Comparison of ENCODE assay signal across 8 cellular contexts in the genomic region with DNA sequence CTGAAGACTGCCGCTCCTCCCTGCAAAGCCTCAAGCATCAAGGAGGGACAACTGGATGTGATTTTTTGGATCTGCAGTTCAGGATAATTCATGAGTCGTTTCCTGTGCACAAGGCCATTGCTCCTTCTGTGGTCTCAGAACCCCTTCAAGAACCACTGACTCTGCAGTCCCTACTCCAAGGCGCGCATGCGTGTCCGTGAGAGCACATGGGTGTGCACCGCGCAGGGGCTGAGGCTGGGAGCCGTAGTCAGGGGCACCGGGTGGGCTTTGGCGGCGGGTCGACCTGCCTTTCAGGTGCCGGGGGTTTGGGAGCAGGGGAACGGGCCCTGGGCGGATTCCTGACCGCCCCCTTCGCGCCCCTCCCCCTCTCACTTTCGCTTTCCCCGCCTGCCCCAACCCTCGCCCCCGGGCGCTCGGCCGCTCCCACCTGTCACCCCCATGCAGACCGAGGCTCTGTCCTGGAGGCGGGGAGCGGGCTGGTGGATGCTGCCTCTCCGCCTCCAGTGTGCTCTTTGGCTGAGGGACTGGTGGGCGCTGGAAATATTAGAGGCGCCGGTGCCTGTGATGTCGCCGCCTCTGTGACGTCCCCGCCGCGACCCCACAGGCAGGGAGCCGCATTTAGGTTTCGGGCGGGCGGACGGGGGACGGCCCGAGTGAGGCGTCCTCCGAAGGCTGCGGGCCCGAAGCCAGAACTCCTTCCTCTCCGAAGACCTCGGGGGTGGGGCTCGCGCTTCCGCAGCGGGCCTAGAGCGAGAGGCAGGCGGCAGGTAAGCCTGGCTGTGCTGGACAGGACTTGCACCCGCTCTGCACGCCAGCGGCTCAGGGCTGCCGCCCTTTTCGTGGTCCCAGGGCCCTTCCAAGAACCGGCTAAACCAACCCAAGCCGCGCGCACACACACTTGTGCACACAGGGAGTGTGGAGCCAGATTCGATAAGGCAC. TPM values are rescaled to one million over a fixed set of nuclear protein-coding genes. Genes with fewer than 3 reads are reported as not detected.
A peak's percentile ranks its signal among the peaks of the same experiment; 100 is the strongest.
DNase-seq lines count a peak whose midpoint lies in the region; ATAC-seq lines count a peak whose summit lies in the region.

A gene with protein sequence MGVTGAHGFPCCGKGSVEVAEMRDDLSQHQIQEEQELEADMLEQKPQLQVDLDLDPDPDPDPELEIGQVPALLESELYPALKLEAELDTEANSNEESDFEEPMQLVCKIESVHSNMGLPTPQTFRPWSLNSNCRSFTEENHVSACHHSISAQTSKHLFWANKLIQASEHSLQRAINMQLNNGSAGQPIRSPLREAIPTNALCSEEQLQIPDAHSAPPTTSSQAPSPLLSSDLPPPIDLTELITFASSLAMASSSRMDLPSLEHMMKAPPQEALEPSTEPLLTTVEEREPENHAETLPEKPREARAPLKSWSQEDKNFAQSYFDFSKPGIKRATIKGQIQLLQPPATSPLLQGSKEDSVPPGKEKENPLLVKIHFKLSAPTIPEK (minus strand): TSS at position 518 of the 939 bp plus-strand sequence. CDS start 78 bp downstream, at position 440.

- no peaks in the 10 kb centered on the region for H3K27me3 Mint-ChIP-seq in activated CD4-positive, alpha-beta memory T cell treated with anti-CD3 and anti-CD28 coated beads, Interleukin-2, amount 10 ng/mL, durations not matched to agents 7 days and 5 days

- H3K27ac ChIP-seq in effector memory CD4-positive, alpha-beta T cell (ENCODE audit: insufficient read depth, low read length, poor library complexity, severe bottlenecking), result peak within 1 kb of the TSS; percentile 55

- ATAC-seq in HG02642 (IDR thresholded peaks at IDR 0.05; ENCODE audit: poor library complexity, unreplicated experiment), result peak; percentile 51

- H3K9me3 Mint-ChIP-seq in activated CD4-positive, alpha-beta memory T cell treated with anti-CD3 and anti-CD28 coated beads, Interleukin-2, amount 10 ng/mL, durations not matched to agents 7 days and 5 days, result no peaks in the 10 kb centered on the region

- peak within 1 kb of the TSS; percentile 70 for H3K4me3 Mint-ChIP-seq in activated CD4-positive, alpha-beta memory T cell treated with anti-CD3 and anti-CD28 coated beads, Interleukin-2, amount 10 ng/mL, durations not matched to agents 7 days and 5 days

- peaks cover 12% of the 10 kb centered on the region for H3K4me1 ChIP-seq in effector memory CD4-positive, alpha-beta T cell (ENCODE audit: control insufficient read depth, insufficient read depth, low read length, poor library complexity, severe bottlenecking)
- H3K4me1 ChIP-seq in mononuclear cell (ENCODE audit: insufficient read depth, low read length), result peaks cover 25% of the 10 kb centered on the region

- H3K27me3 ChIP-seq in effector memory CD4-positive, alpha-beta T cell (replicated peaks; ENCODE audit: control insufficient read depth, insufficient read depth, low read length, poor library complexity, severe bottlenecking), result no peaks in the 10 kb centered on the region
- H3K27me3 ChIP-seq in mononuclear cell (ENCODE audit: insufficient read depth, low read length), result no peaks in the 10 kb centered on the region

- in situ Hi-C loops in ACHN (cut with HindIII; ENCODE audit: low pct_ligation_motif_present, low pct_unique_long_range_greater_than_20kb, low sequenced_read_pairs), result no loop called here

- peaks cover 33% of the 10 kb centered on the region for H3K36me3 ChIP-seq in effector memory CD4-positive, alpha-beta T cell (ENCODE audit: control insufficient read depth, insufficient read depth, low read length)

- CTCF ChIA-PET in activated CD4-positive, alpha-beta memory T cell treated with anti-CD3 and anti-CD28 coated beads, Interleukin-2, amount 10 ng/mL, durations not matched to agents 7 days and 5 days (lab: Charles Lee), result interaction anchor here (1.0 to 2.8 kb wide), 4 partner anchors 14 to 43 kb away, joined by 3 to 11 read pairs (median 6); no protein-coding TSS in a partner anchor

- POLR2A ChIA-PET in activated CD4-positive, alpha-beta memory T cell treated with anti-CD3 and anti-CD28 coated beads, Interleukin-2, amount 10 ng/mL, durations not matched to agents 7 days and 5 days (lab: Charles Lee), result interaction anchor here (0.6 to 27.5 kb wide), 4 partner anchors 13 to 54 kb away, joined by 4 to 528 read pairs (median 16); a partner anchor contains a TSS

- no peaks in the 10 kb centered on the region for H3K9me3 ChIP-seq in effector memory CD4-positive, alpha-beta T cell (ENCODE audit: control insufficient read depth, low read length)
- H3K9me3 ChIP-seq in mononuclear cell (ENCODE audit: low read depth, low read length), result no peaks in the 10 kb centered on the region

- H3K4me3 ChIP-seq in effector memory CD4-positive, alpha-beta T cell (ENCODE audit: insufficient read depth, low read depth, low read length, poor library complexity, severe bottlenecking), result peak within 1 kb of the TSS; percentile 59
- H3K4me3 ChIP-seq in mononuclear cell (ENCODE audit: low read length), result peak within 1 kb of the TSS; percentile 48

- DNase-seq in ACHN (peak; percentile 48), SHP77 treated with DMSO at 0.1 percent for 48 hours (lab: John Stamatoyannopoulos, UW) (no peak), NCI-H1048 (lab: John Stamatoyannopoulos, UW) (no peak)
- DNase-seq in activated CD4-positive, alpha-beta memory T cell treated with anti-CD3 and anti-CD28 coated beads, Interleukin-2, amount 10 ng/mL, durations not matched to agents 7 days and 5 days, result peak; percentile 75
- peak; percentile 25 to 41 (median 39) for DNase-seq in effector memory CD4-positive, alpha-beta T cell
- DNase-seq in stimulated activated CD8-positive, alpha-beta memory T cell treated with anti-CD3 and anti-CD28 coated beads, Interleukin-4, amount 100 ng/mL, for 24 hours (ENCODE audit: low read depth), result peak; percentile 66

- H3K4me1 Mint-ChIP-seq in activated CD4-positive, alpha-beta memory T cell treated with anti-CD3 and anti-CD28 coated beads, Interleukin-2, amount 10 ng/mL, durations not matched to agents 7 days and 5 days, result peaks cover 22% of the 10 kb centered on the region

- peaks cover 23% of the 10 kb centered on the region for H3K36me3 Mint-ChIP-seq in activated CD4-positive, alpha-beta memory T cell treated with anti-CD3 and anti-CD28 coated beads, Interleukin-2, amount 10 ng/mL, durations not matched to agents 7 days and 5 days (ENCODE audit: low read depth)

- peak within 1 kb of the TSS; percentile 61 for H3K27ac Mint-ChIP-seq in activated CD4-positive, alpha-beta memory T cell treated with anti-CD3 and anti-CD28 coated beads, Interleukin-2, amount 10 ng/mL, durations not matched to agents 7 days and 5 days

RNA-seq across cellular contexts. Expression of the gene that starts here (rescaled TPM):
- total RNA-seq in activated CD4-positive, alpha-beta memory T cell treated with anti-CD3 and anti-CD28 coated beads, Interleukin-2, amount 10 ng/mL, durations not matched to agents 7 days and 5 days, result under 1 TPM; 0.20 to 0.23 TPM
- total RNA-seq in mononuclear cell, result 0.10 TPM

Comparison
In these comparisons a context has a peak if more than half of its experiments do, and no peak if none do; other contexts are left out.
1. Peak in DNase-seq in activated CD4-positive, alpha-beta memory T cell treated with anti-CD3 and anti-CD28 coated beads, Interleukin-2, amount 10 ng/mL, durations not matched to agents 7 days and 5 days; RNA of the gene not detected or under 1 TPM.
2. DNase-seq: peak in ACHN (single experiment), effector memory CD4-positive, alpha-beta T cell (3 of 3) and stimulated activated CD8-positive, alpha-beta memory T cell treated with anti-CD3 and anti-CD28 coated beads, Interleukin-4, amount 100 ng/mL, for 24 hours (single experiment); none in SHP77 treated with DMSO at 0.1 percent for 48 hours (single experiment) and NCI-H1048 (single experiment).